14 cellular contexts compared by ENCODE assay signal in genomic region chr10:102287991-102288390, GRCh38. TPM values are rescaled to one million over a fixed set of nuclear protein-coding genes. Genes with fewer than 3 reads are reported as not detected.
DNase-seq lines count a peak whose midpoint lies in the region; ATAC-seq lines count a peak whose summit lies in the region.
"Had no signal": no experiment of that assay in that cellular context is flagged by ENCODE, and none has a peak within 500 bp of the region (broad histone marks: within the 10 kb centered on the region; RNA-seq: fewer than 3 reads in every experiment).

No MANE protein-coding gene starts in this region.

- H3K4me1 Mint-ChIP-seq in activated CD4-positive, alpha-beta T cell treated with anti-CD3 and anti-CD28 coated beads for 36 hours, result peaks cover 60% of the 10 kb centered on the region
- H3K4me1 Mint-ChIP-seq in activated T-cell treated with anti-CD3 and anti-CD28 coated beads, Interleukin-2, amount 50 U/mL, for 72 hours (ENCODE audit: low read depth), result peaks cover 57% of the 10 kb centered on the region
- H3K4me1 Mint-ChIP-seq in activated T-helper 2 cell treated with anti-CD3 and anti-CD28 coated beads, Interferon-gamma antibody, Interleukin-2, Interleukin-4, amounts not matched to agents 10 μg/mL and 5 μg/mL and 100 μg/mL, durations not matched to agents 14 hours and 24 hours and 36 hours (ENCODE audit: low read depth), result peaks cover 41% of the 10 kb centered on the region
- peaks cover 34% of the 10 kb centered on the region for H3K4me1 Mint-ChIP-seq in T-helper 2 cell treated with Interferon-gamma antibody and Interleukin-4, amounts not matched to agents 5 μg/mL and 100 μg/mL, for 36 hours (ENCODE audit: low read depth)
- H3K4me1 Mint-ChIP-seq: GM23338 had no signal

- no peak overlapping the region for H3K4me3 Mint-ChIP-seq in activated CD4-positive, alpha-beta T cell treated with anti-CD3 and anti-CD28 coated beads for 36 hours
- peak overlapping the region; percentile 18 to 35 for H3K4me3 Mint-ChIP-seq in activated T-cell treated with anti-CD3 and anti-CD28 coated beads, Interleukin-2, amount 50 U/mL, for 72 hours
- no peak overlapping the region for H3K4me3 Mint-ChIP-seq in activated T-helper 2 cell treated with anti-CD3 and anti-CD28 coated beads, Interferon-gamma antibody, Interleukin-2, Interleukin-4, amounts not matched to agents 10 μg/mL and 5 μg/mL and 100 μg/mL, durations not matched to agents 14 hours and 24 hours and 36 hours (ENCODE audit: low read depth)
- no peak overlapping the region for H3K4me3 Mint-ChIP-seq in T-helper 2 cell treated with Interferon-gamma antibody and Interleukin-4, amounts not matched to agents 5 μg/mL and 100 μg/mL, for 36 hours
- H3K4me3 Mint-ChIP-seq: CD8-positive, alpha-beta memory T cell; GM23338 had no signal

- no peak for ATAC-seq in activated CD4-positive, alpha-beta T cell treated with anti-CD3 and anti-CD28 coated beads for 36 hours
- ATAC-seq in activated T-cell treated with anti-CD3 and anti-CD28 coated beads, Interleukin-2, amount 50 U/mL, for 72 hours (replicated peaks in 1 of 2), result no peak
- ATAC-seq: GM23338 had no signal

- H3K27me3 Mint-ChIP-seq in activated CD4-positive, alpha-beta T cell treated with anti-CD3 and anti-CD28 coated beads for 36 hours, result no peaks in the 10 kb centered on the region
- H3K27me3 Mint-ChIP-seq in activated T-cell treated with anti-CD3 and anti-CD28 coated beads, Interleukin-2, amount 50 U/mL, for 72 hours (ENCODE audit: low read depth), result no peaks in the 10 kb centered on the region
- no peaks in the 10 kb centered on the region for H3K27me3 Mint-ChIP-seq in activated T-helper 2 cell treated with anti-CD3 and anti-CD28 coated beads, Interferon-gamma antibody, Interleukin-2, Interleukin-4, amounts not matched to agents 10 μg/mL and 5 μg/mL and 100 μg/mL, durations not matched to agents 14 hours and 24 hours and 36 hours (ENCODE audit: low read depth)
- no peaks in the 10 kb centered on the region for H3K27me3 Mint-ChIP-seq in T-helper 2 cell treated with Interferon-gamma antibody and Interleukin-4, amounts not matched to agents 5 μg/mL and 100 μg/mL, for 36 hours (ENCODE audit: low read depth)
- H3K27me3 Mint-ChIP-seq: CD8-positive, alpha-beta memory T cell had no signal

- no peaks in the 10 kb centered on the region for H3K9me3 Mint-ChIP-seq in activated CD4-positive, alpha-beta T cell treated with anti-CD3 and anti-CD28 coated beads for 36 hours (ENCODE audit: low read depth)
- H3K9me3 Mint-ChIP-seq in activated T-cell treated with anti-CD3 and anti-CD28 coated beads, Interleukin-2, amount 50 U/mL, for 72 hours, result no peaks in the 10 kb centered on the region
- no peaks in the 10 kb centered on the region for H3K9me3 Mint-ChIP-seq in activated T-helper 2 cell treated with anti-CD3 and anti-CD28 coated beads, Interferon-gamma antibody, Interleukin-2, Interleukin-4, amounts not matched to agents 10 μg/mL and 5 μg/mL and 100 μg/mL, durations not matched to agents 14 hours and 24 hours and 36 hours
- no peaks in the 10 kb centered on the region for H3K9me3 Mint-ChIP-seq in T-helper 2 cell treated with Interferon-gamma antibody and Interleukin-4, amounts not matched to agents 5 μg/mL and 100 μg/mL, for 36 hours
- H3K9me3 Mint-ChIP-seq: CD8-positive, alpha-beta memory T cell; GM23338 had no signal

- H3K27ac Mint-ChIP-seq in activated CD4-positive, alpha-beta T cell treated with anti-CD3 and anti-CD28 coated beads for 36 hours, result peak overlapping the region; percentile 66
- peak overlapping the region; percentile 61 for H3K27ac Mint-ChIP-seq in activated T-cell treated with anti-CD3 and anti-CD28 coated beads, Interleukin-2, amount 50 U/mL, for 72 hours
- H3K27ac Mint-ChIP-seq in activated T-helper 2 cell treated with anti-CD3 and anti-CD28 coated beads, Interferon-gamma antibody, Interleukin-2, Interleukin-4, amounts not matched to agents 10 μg/mL and 5 μg/mL and 100 μg/mL, durations not matched to agents 14 hours and 24 hours and 36 hours, result peak overlapping the region; percentile 56
- H3K27ac Mint-ChIP-seq in T-helper 2 cell treated with Interferon-gamma antibody and Interleukin-4, amounts not matched to agents 5 μg/mL and 100 μg/mL, for 36 hours, result no peak overlapping the region
- H3K27ac Mint-ChIP-seq: CD8-positive, alpha-beta memory T cell; GM23338 had no signal

- no peak for DNase-seq in activated CD4-positive, alpha-beta T cell treated with anti-CD3 and anti-CD28 coated beads for 36 hours
- no peak for DNase-seq in activated CD4-positive, alpha-beta T cell treated with anti-CD3 and anti-CD28 coated beads for 4 hours
- DNase-seq in activated T-cell treated with anti-CD3 and anti-CD28 coated beads, Interleukin-2, amount 50 U/mL, for 72 hours, result no peak
- DNase-seq in activated T-cell treated with anti-CD3 and anti-CD28 coated beads, Interleukin-2, amount 50 U/mL, for 48 hours, result no peak
- DNase-seq in activated T-helper 2 cell treated with anti-CD3 and anti-CD28 coated beads, Interferon-gamma antibody, Interleukin-2, Interleukin-4, amounts not matched to agents 10 μg/mL and 5 μg/mL and 100 μg/mL, durations not matched to agents 14 hours and 24 hours and 36 hours (ENCODE audit: low spot score), result no peak
- DNase-seq in T-helper 2 cell treated with Interferon-gamma antibody and Interleukin-4, amounts not matched to agents 5 μg/mL and 100 μg/mL, for 36 hours (ENCODE audit: low spot score), result no peak
- no peak for DNase-seq in cerebellar cortex (ENCODE audit: low spot score)
- DNase-seq: 8988T; AML-193; Caco-2; CD8-positive, alpha-beta memory T cell; DMS53; H7 had no signal

- POLR2A ChIA-PET in activated CD4-positive, alpha-beta T cell treated with anti-CD3 and anti-CD28 coated beads for 36 hours (lab: Charles Lee), result no interaction called here

- intact Hi-C loops in activated CD4-positive, alpha-beta T cell treated with anti-CD3 and anti-CD28 coated beads for 36 hours (cut with DNase I, micrococcal nuclease), result loop anchor here in 1 of 2 experiments (1.0 kb wide), 1 partner anchor 20 kb away; no protein-coding TSS in a partner anchor
- intact Hi-C loops in activated T-helper 2 cell treated with anti-CD3 and anti-CD28 coated beads, Interferon-gamma antibody, Interleukin-2, Interleukin-4, amounts not matched to agents 10 μg/mL and 5 μg/mL and 100 μg/mL, durations not matched to agents 14 hours and 24 hours and 36 hours (cut with micrococcal nuclease), result loop anchor here (2.0 kb wide), 1 partner anchor 13 kb away; no protein-coding TSS in a partner anchor

- peaks cover 11% of the 10 kb centered on the region for H3K36me3 Mint-ChIP-seq in activated CD4-positive, alpha-beta T cell treated with anti-CD3 and anti-CD28 coated beads for 36 hours (ENCODE audit: low read depth)
- H3K36me3 Mint-ChIP-seq in activated T-cell treated with anti-CD3 and anti-CD28 coated beads, Interleukin-2, amount 50 U/mL, for 72 hours (ENCODE audit: insufficient read depth in 2 of 2), result peaks cover 2 to 5% of the 10 kb centered on the region in 2 donors
- peaks cover 21% of the 10 kb centered on the region for H3K36me3 Mint-ChIP-seq in activated T-helper 2 cell treated with anti-CD3 and anti-CD28 coated beads, Interferon-gamma antibody, Interleukin-2, Interleukin-4, amounts not matched to agents 10 μg/mL and 5 μg/mL and 100 μg/mL, durations not matched to agents 14 hours and 24 hours and 36 hours (ENCODE audit: low read depth)
- peaks cover 12% of the 10 kb centered on the region for H3K36me3 Mint-ChIP-seq in T-helper 2 cell treated with Interferon-gamma antibody and Interleukin-4, amounts not matched to agents 5 μg/mL and 100 μg/mL, for 36 hours (ENCODE audit: low read depth)

- CTCF ChIA-PET in activated CD4-positive, alpha-beta T cell treated with anti-CD3 and anti-CD28 coated beads for 36 hours (lab: Charles Lee), result interaction anchor here (0.6 to 1.2 kb wide), 3 partner anchors 7 to 295 kb away, joined by 3 to 4 read pairs (median 3); no protein-coding TSS in a partner anchor

RNA-seq across cellular contexts. Expression of gene GBF1, which starts 42.7 kb away (rescaled TPM):
- total RNA-seq in activated CD4-positive, alpha-beta T cell treated with anti-CD3 and anti-CD28 coated beads for 36 hours, result 10 to 100 TPM; 33.1 to 37.5 TPM
- 10 to 100 TPM; 44.2 to 47.6 TPM for total RNA-seq in activated T-cell treated with anti-CD3 and anti-CD28 coated beads, Interleukin-2, amount 50 U/mL, for 72 hours
- total RNA-seq in activated T-helper 2 cell treated with anti-CD3 and anti-CD28 coated beads, Interferon-gamma antibody, Interleukin-2, Interleukin-4, amounts not matched to agents 10 μg/mL and 5 μg/mL and 100 μg/mL, durations not matched to agents 14 hours and 24 hours and 36 hours, result 47.9 and 49.2 TPM in 2 replicates

RNA-seq across cellular contexts. Expression of gene PITX3, which starts 46.7 kb away (rescaled TPM):
- under 1 TPM; 0.66 to 0.81 TPM for total RNA-seq in activated CD4-positive, alpha-beta T cell treated with anti-CD3 and anti-CD28 coated beads for 36 hours
- total RNA-seq in activated T-cell treated with anti-CD3 and anti-CD28 coated beads, Interleukin-2, amount 50 U/mL, for 72 hours, result under 1 TPM; 0.24 to 0.28 TPM
- total RNA-seq in activated T-helper 2 cell treated with anti-CD3 and anti-CD28 coated beads, Interferon-gamma antibody, Interleukin-2, Interleukin-4, amounts not matched to agents 10 μg/mL and 5 μg/mL and 100 μg/mL, durations not matched to agents 14 hours and 24 hours and 36 hours, result 0.30 and 0.46 TPM in 2 replicates
- total RNA-seq: Caco-2; CD8-positive, alpha-beta memory T cell; GM23338 had no signal

Comparison
In these comparisons a context has a peak if more than half of its experiments do, and no peak if none do; other contexts are left out.
1. H3K4me3 Mint-ChIP-seq: peak in activated T-cell treated with anti-CD3 and anti-CD28 coated beads, Interleukin-2, amount 50 U/mL, for 72 hours (2 of 2); none in activated CD4-positive, alpha-beta T cell treated with anti-CD3 and anti-CD28 coated beads for 36 hours (single experiment), activated T-helper 2 cell treated with anti-CD3 and anti-CD28 coated beads, Interferon-gamma antibody, Interleukin-2, Interleukin-4, amounts not matched to agents 10 μg/mL and 5 μg/mL and 100 μg/mL, durations not matched to agents 14 hours and 24 hours and 36 hours (single experiment) and T-helper 2 cell treated with Interferon-gamma antibody and Interleukin-4, amounts not matched to agents 5 μg/mL and 100 μg/mL, for 36 hours (single experiment).